20 cellular contexts compared by ENCODE assay signal in the genomic region with DNA sequence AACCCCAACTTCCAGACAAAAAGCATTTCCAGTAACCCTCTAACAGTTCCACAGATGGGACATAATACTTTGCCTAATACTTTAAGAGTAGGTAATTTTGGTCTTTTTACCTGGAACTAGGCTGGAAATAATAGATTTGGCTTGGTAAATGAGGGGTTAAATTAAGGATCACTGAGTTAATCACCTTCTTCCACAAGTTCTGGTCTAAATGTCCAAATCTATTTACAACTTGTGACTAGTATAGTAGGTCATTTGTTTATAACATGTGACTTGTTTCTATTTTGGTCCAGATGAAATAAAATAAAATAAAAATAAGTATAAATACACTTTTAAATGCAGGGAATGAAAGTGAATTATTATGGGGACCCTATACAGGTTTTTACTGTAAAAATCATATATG.
DNase-seq lines count a peak whose midpoint lies in the region; ATAC-seq and TF ChIP-seq lines count a peak whose summit lies in the region.
"Had no signal": no experiment of that assay in that cellular context is flagged by ENCODE, and none has a peak within 500 bp of the region (broad histone marks: within the 10 kb centered on the region; RNA-seq: fewer than 3 reads in every experiment).

No MANE protein-coding gene starts in this region.

- H3K27ac ChIP-seq in CD4-positive, CD25-positive, alpha-beta regulatory T cell (ENCODE audit: insufficient read depth, low read length, poor library complexity, severe bottlenecking): peak overlapping the region; percentile 71
- peak overlapping the region; percentile 55 for H3K27ac ChIP-seq in CD4-positive, alpha-beta T cell (ENCODE audit: low read depth, low read length)
- peak overlapping the region; percentile 93 for H3K27ac ChIP-seq in psoas muscle

- H3K4me3 Mint-ChIP-seq in CD4-positive, CD25-positive, alpha-beta regulatory T cell: no peak overlapping the region
- no peak overlapping the region for H3K4me3 Mint-ChIP-seq in CD4-positive, alpha-beta T cell
- no peak overlapping the region for H3K4me3 Mint-ChIP-seq in T-helper 17 cell
- H3K4me3 Mint-ChIP-seq: GM23338, H9 had no signal

- no peaks in the 10 kb centered on the region for H3K9me3 ChIP-seq in CD4-positive, CD25-positive, alpha-beta regulatory T cell (ENCODE audit: control insufficient read depth in 2 of 2, low read length in 2 of 2)
- H3K9me3 ChIP-seq in CD4-positive, alpha-beta T cell (ENCODE audit: control insufficient read depth, low read length): no peaks in the 10 kb centered on the region
- H3K9me3 ChIP-seq in T-helper 17 cell (ENCODE audit: control insufficient read depth, low read length, poor library complexity, severe bottlenecking) (no peaks in the 10 kb centered on the region), psoas muscle (no peaks in the 10 kb centered on the region)
- H3K9me3 ChIP-seq: SK-N-SH had no signal

- intact Hi-C loops in CD4-positive, alpha-beta T cell (cut with DNase I, micrococcal nuclease): loop anchor here (2.0 to 5.0 kb wide), 3 partner anchors 42 to 77 kb away; no protein-coding TSS in a partner anchor
- intact Hi-C loops in psoas muscle (cut with DNase I): loop anchor here in 1 of 2 donors (5.0 kb wide), 1 partner anchor 82 kb away; a partner anchor contains a TSS
- intact Hi-C loops in left cardiac atrium (cut with DNase I): no loop called here

- POLR2A ChIA-PET in CD4-positive, alpha-beta T cell (lab: Charles Lee): interaction anchor here (2.7 to 2.9 kb wide), 2 partner anchors 26 to 43 kb away, joined by 13 to 15 read pairs; no protein-coding TSS in a partner anchor

- peaks cover 30 to 55% (median 34%) of the 10 kb centered on the region in 4 donors for H3K4me1 Mint-ChIP-seq in CD4-positive, CD25-positive, alpha-beta regulatory T cell
- peaks cover 49% of the 10 kb centered on the region for H3K4me1 Mint-ChIP-seq in CD4-positive, alpha-beta T cell (ENCODE audit: low read depth)
- peaks cover 40% of the 10 kb centered on the region for H3K4me1 Mint-ChIP-seq in T-helper 17 cell
- H3K4me1 Mint-ChIP-seq: GM23338, H9 had no signal

- H3K4me1 ChIP-seq in CD4-positive, CD25-positive, alpha-beta regulatory T cell (ENCODE audit: control insufficient read depth, insufficient read depth, low read length, poor library complexity, severe bottlenecking): peaks cover 24% of the 10 kb centered on the region
- H3K4me1 ChIP-seq in psoas muscle: peaks cover 39% of the 10 kb centered on the region

- no peak overlapping the region for H3K27ac Mint-ChIP-seq in CD4-positive, CD25-positive, alpha-beta regulatory T cell
- H3K27ac Mint-ChIP-seq in CD4-positive, alpha-beta T cell: peak overlapping the region; percentile 90
- H3K27ac Mint-ChIP-seq in T-helper 17 cell: peak overlapping the region; percentile 89
- H3K27ac Mint-ChIP-seq: GM23338, H9 had no signal

- no peak overlapping the region for H3K4me3 ChIP-seq in CD4-positive, CD25-positive, alpha-beta regulatory T cell (ENCODE audit: low read depth, low read length)
- H3K4me3 ChIP-seq in psoas muscle: peak overlapping the region; percentile 11
- H3K4me3 ChIP-seq: GM23338 had no signal

- DNase-seq in CD4-positive, CD25-positive, alpha-beta regulatory T cell: no peak
- DNase-seq in CD4-positive, alpha-beta T cell: no peak
- DNase-seq in T-helper 17 cell: no peak
- DNase-seq in psoas muscle: no peak
- DNase-seq in activated CD8-positive, alpha-beta memory T cell treated with anti-CD3 and anti-CD28 coated beads, Interleukin-2, amount 50 U/mL, for 48 hours: no peak
- DNase-seq in left cardiac atrium: no peak
- DNase-seq: C1 segment of cervical spinal cord; H9; IMR-90; KG1; MM.1S; NCI-H2029; NCI-H446 treated with DMSO at 0.1 percent for 48 hours; NCI-H526; NCI-H82; NK-92 treated with Interleukin-12 subunit alpha and Interleukin-12 subunit beta, amount 100 ng/mL, for 24 hours; PC-3; SK-N-SH had no signal

- H3K9me3 Mint-ChIP-seq in CD4-positive, CD25-positive, alpha-beta regulatory T cell: peaks cover 0 to 2% (median 0%) of the 10 kb centered on the region in 7 donors
- peaks cover 3% of the 10 kb centered on the region for H3K9me3 Mint-ChIP-seq in CD4-positive, alpha-beta T cell
- H3K9me3 Mint-ChIP-seq: GM23338, H9 had no signal

- no peaks in the 10 kb centered on the region for H3K27me3 Mint-ChIP-seq in CD4-positive, CD25-positive, alpha-beta regulatory T cell
- no peaks in the 10 kb centered on the region for H3K27me3 Mint-ChIP-seq in CD4-positive, alpha-beta T cell
- H3K27me3 Mint-ChIP-seq in T-helper 17 cell: no peaks in the 10 kb centered on the region

- H3K36me3 ChIP-seq in CD4-positive, CD25-positive, alpha-beta regulatory T cell (ENCODE audit: control insufficient read depth, insufficient read depth, low read length): peaks cover 81% of the 10 kb centered on the region
- peaks cover 3 to 31% of the 10 kb centered on the region in 2 donors for H3K36me3 ChIP-seq in psoas muscle (ENCODE audit: insufficient read depth in 1 of 2, low read depth in 1 of 2)

- H3K36me3 Mint-ChIP-seq in CD4-positive, CD25-positive, alpha-beta regulatory T cell: peaks cover 47% of the 10 kb centered on the region
- peaks cover 59% of the 10 kb centered on the region for H3K36me3 Mint-ChIP-seq in CD4-positive, alpha-beta T cell (ENCODE audit: low read depth)
- H3K36me3 Mint-ChIP-seq in T-helper 17 cell (ENCODE audit: low read depth): peaks cover 26% of the 10 kb centered on the region

- no peak for ATAC-seq in CD4-positive, CD25-positive, alpha-beta regulatory T cell (ENCODE audit: low read depth in 2 of 2)
- ATAC-seq in CD4-positive, alpha-beta T cell (ENCODE audit: poor library complexity): no peak
- ATAC-seq in T-helper 17 cell (no peak), psoas muscle (peak; percentile 56 to 88 (median 81)), left cardiac atrium (no peak), HG03196 (IDR thresholded peaks at IDR 0.05; ENCODE audit: unreplicated experiment) (no peak)
- ATAC-seq: GM23338, PC-3 had no signal

- no peak for TF ChIP-seq CTCF in CD4-positive, alpha-beta T cell (IDR thresholded peaks at IDR 0.05)
- TF ChIP-seq CTCF in psoas muscle (IDR thresholded peaks at IDR 0.05): no peak

- CTCF ChIA-PET in CD4-positive, alpha-beta T cell (lab: Charles Lee): interaction anchor here (1.0 to 1.1 kb wide), 2 partner anchors 23 to 26 kb away, joined by 3 read pairs; no protein-coding TSS in a partner anchor

- H3K27me3 ChIP-seq in CD4-positive, CD25-positive, alpha-beta regulatory T cell (ENCODE audit: control insufficient read depth, insufficient read depth, low read length): no peaks in the 10 kb centered on the region
- H3K27me3 ChIP-seq in CD4-positive, alpha-beta T cell (ENCODE audit: control insufficient read depth, insufficient read depth, low read length): no peaks in the 10 kb centered on the region
- H3K27me3 ChIP-seq in psoas muscle (ENCODE audit: insufficient read depth in 3 of 3, low read length in 2 of 3): no peaks in the 10 kb centered on the region

Comparison
In these comparisons a context has a peak if more than half of its experiments do, and no peak if none do; other contexts are left out.
1. ATAC-seq: peak in psoas muscle (4 of 4); none in CD4-positive, CD25-positive, alpha-beta regulatory T cell (0 of 2), CD4-positive, alpha-beta T cell (single experiment), T-helper 17 cell (single experiment), left cardiac atrium (0 of 2) and HG03196 (single experiment).
2. H3K27ac Mint-ChIP-seq: peak in CD4-positive, alpha-beta T cell (single experiment) and T-helper 17 cell (single experiment); none in CD4-positive, CD25-positive, alpha-beta regulatory T cell (0 of 3).
3. intact Hi-C loops: an anchor here in CD4-positive, alpha-beta T cell (2.0 to 5.0 kb wide); none called in left cardiac atrium.
4. Peak in every context shown above with its lines, with median percentiles within 50 percentile points of each other: H3K27ac ChIP-seq.